ENCODE assay signal across 22 cellular contexts in genomic region chr16:46914556-46915201, GRCh38. TPM values are rescaled to one million over a fixed set of nuclear protein-coding genes. Genes with fewer than 3 reads are reported as not detected.
A peak's percentile ranks its signal among the peaks of the same experiment; 100 is the strongest.
DNase-seq lines count a peak whose midpoint lies in the region; ATAC-seq, FAIRE-seq and TF ChIP-seq lines count a peak whose summit lies in the region.
"Had no signal": no experiment of that assay in that cellular context is flagged by ENCODE, and none has a peak within 500 bp of the region (broad histone marks: within the 10 kb centered on the region; RNA-seq: fewer than 3 reads in every experiment).

No MANE protein-coding gene starts in this region.

- H3K79me2 ChIP-seq in DOHH2 (ENCODE audit: control insufficient read depth, low read length) (peaks cover 8% of the 10 kb centered on the region; the same call in 1 of the 2 replicates), osteoblast (ENCODE audit: insufficient read depth, low read length) (no peaks in the 10 kb centered on the region)

- H3K4me3 ChIP-seq in DOHH2 (ENCODE audit: low read length), result peak overlapping the region; percentile 6; the same call in 1 of the 2 replicates
- H3K4me3 ChIP-seq in bronchial epithelial cell (ENCODE audit: low read depth, low read length), result no peak overlapping the region
- H3K4me3 ChIP-seq in osteoblast (ENCODE audit: insufficient read depth, low read length), result no peak overlapping the region
- no peak overlapping the region for H3K4me3 ChIP-seq in aorta (ENCODE audit: low read length in 2 of 2)
- H3K4me3 ChIP-seq: PC-9, SJSA1 had no signal

- DNase-seq in NCI-H1694 treated with DMSO at 0.1 percent for 48 hours (lab: John Stamatoyannopoulos, UW) (peak; percentile 85), bronchial epithelial cell (ENCODE audit: low read depth) (no peak), osteoblast (ENCODE audit: insufficient read length, low spot score, missing footprints) (peak; percentile 75), aorta (no peak), mesenteric fat pad (ENCODE audit: low spot score) (no peak)
- DNase-seq in T-helper 2 cell treated with Interferon-gamma antibody and Interleukin-4, amounts not matched to agents 5 μg/mL and 100 μg/mL, for 36 hours (ENCODE audit: low spot score), result no peak
- DNase-seq: Calu3; HCEC 1CT; Kasumi-1; NCI-H1105; NCI-H1436 treated with DMSO at 0.1 percent for 48 hours; NCI-H2029; NCI-H226; NCI-H510A; NCI-H748 treated with DMSO at 0.1 percent for 48 hours; NK-92 treated with Interleukin-12 subunit alpha and Interleukin-12 subunit beta, amount 100 ng/mL, for 24 hours; PC-9; Right ventricle myocardium superior; RPMI8226; T-helper 2 cell had no signal

- no peaks in the 10 kb centered on the region for H4K20me1 ChIP-seq in DOHH2 (ENCODE audit: control insufficient read depth, insufficient read depth, low read depth, low read length)
- H4K20me1 ChIP-seq in osteoblast (ENCODE audit: insufficient read depth, low read length), result no peaks in the 10 kb centered on the region

- intact Hi-C loops in aorta (cut with DNase I), result no loop called here

- H3K27ac Mint-ChIP-seq in T-helper 2 cell treated with Interferon-gamma antibody and Interleukin-4, amounts not matched to agents 5 μg/mL and 100 μg/mL, for 36 hours, result no peak overlapping the region

- no peak for ATAC-seq in aorta (ENCODE audit: low FRiP score)

- H3K4me1 ChIP-seq in DOHH2 (ENCODE audit: control insufficient read depth, low read length), result peaks cover 100% of the 10 kb centered on the region
- H3K4me1 ChIP-seq in osteoblast (ENCODE audit: insufficient read depth, low read length), result no peaks in the 10 kb centered on the region
- no peaks in the 10 kb centered on the region for H3K4me1 ChIP-seq in aorta (ENCODE audit: control insufficient read depth in 1 of 2, insufficient read depth in 2 of 2, low read length in 2 of 2)
- H3K4me1 ChIP-seq: SJSA1 had no signal

- H2AFZ ChIP-seq in osteoblast (ENCODE audit: low read length), result no peak overlapping the region
- H2AFZ ChIP-seq: PC-9 had no signal

- no peaks in the 10 kb centered on the region for H3K9me2 ChIP-seq in DOHH2 (replicated peaks; ENCODE audit: control insufficient read depth, low read length)

- H3K4me1 Mint-ChIP-seq in T-helper 2 cell treated with Interferon-gamma antibody and Interleukin-4, amounts not matched to agents 5 μg/mL and 100 μg/mL, for 36 hours (ENCODE audit: low read depth), result peaks cover 2% of the 10 kb centered on the region

- peaks cover 28% of the 10 kb centered on the region for H3F3A ChIP-seq in DOHH2 (ENCODE audit: control insufficient read depth, insufficient read depth)

- 89 to 95% methylated on average over 11 of the region's 11 CpGs for WGBS in aorta, 2 donors

- H3K27me3 ChIP-seq in DOHH2 (ENCODE audit: control insufficient read depth, low read length), result no peaks in the 10 kb centered on the region
- no peaks in the 10 kb centered on the region for H3K27me3 ChIP-seq in bronchial epithelial cell (ENCODE audit: control insufficient read depth, insufficient read depth, low read length)
- H3K27me3 ChIP-seq in osteoblast (ENCODE audit: insufficient read depth, low read length), result no peaks in the 10 kb centered on the region
- H3K27me3 ChIP-seq in aorta (ENCODE audit: control insufficient read depth in 1 of 2, insufficient read depth in 2 of 2, low read length in 1 of 2), result no peaks in the 10 kb centered on the region
- H3K27me3 ChIP-seq: SJSA1 had no signal

- H3K4me2 ChIP-seq in DOHH2 (ENCODE audit: low read length) (peak overlapping the region; percentile 89), osteoblast (ENCODE audit: insufficient read depth, low read length) (no peak overlapping the region)
- H3K4me2 ChIP-seq: PC-9 had no signal

- no peak overlapping the region for H3K4me3 Mint-ChIP-seq in T-helper 2 cell treated with Interferon-gamma antibody and Interleukin-4, amounts not matched to agents 5 μg/mL and 100 μg/mL, for 36 hours

- H3K9me3 ChIP-seq in DOHH2 (ENCODE audit: control insufficient read depth, insufficient read depth, low read length) (no peaks in the 10 kb centered on the region), osteoblast (ENCODE audit: low read depth, low read length) (no peaks in the 10 kb centered on the region), aorta (ENCODE audit: control insufficient read depth, low read length) (no peaks in the 10 kb centered on the region)
- H3K9me3 ChIP-seq: SJSA1 had no signal

- H3K9me3 Mint-ChIP-seq in T-helper 2 cell treated with Interferon-gamma antibody and Interleukin-4, amounts not matched to agents 5 μg/mL and 100 μg/mL, for 36 hours, result no peaks in the 10 kb centered on the region

- H3K27ac ChIP-seq in DOHH2 (ENCODE audit: low read depth, low read length), result peak overlapping the region; percentile 94
- H3K27ac ChIP-seq in osteoblast (ENCODE audit: low read depth, low read length), result no peak overlapping the region
- no peak overlapping the region for H3K27ac ChIP-seq in aorta (ENCODE audit: low read depth in 1 of 2, low read length in 2 of 2)
- H3K27ac ChIP-seq: PC-9, SJSA1 had no signal

- H3K36me3 Mint-ChIP-seq in T-helper 2 cell treated with Interferon-gamma antibody and Interleukin-4, amounts not matched to agents 5 μg/mL and 100 μg/mL, for 36 hours (ENCODE audit: low read depth), result peaks cover 6% of the 10 kb centered on the region

- H3K36me3 ChIP-seq in DOHH2 (ENCODE audit: control insufficient read depth, low read length) (peaks cover 19% of the 10 kb centered on the region), bronchial epithelial cell (ENCODE audit: control insufficient read depth, insufficient read depth, low read length) (peaks cover 48% of the 10 kb centered on the region), osteoblast (ENCODE audit: insufficient read depth, low read length) (peaks cover 39% of the 10 kb centered on the region), aorta (ENCODE audit: control insufficient read depth in 1 of 2, insufficient read depth in 2 of 2, low read length in 1 of 2) (no peaks in the 10 kb centered on the region)

- no peaks in the 10 kb centered on the region for H3K27me3 Mint-ChIP-seq in T-helper 2 cell treated with Interferon-gamma antibody and Interleukin-4, amounts not matched to agents 5 μg/mL and 100 μg/mL, for 36 hours (ENCODE audit: low read depth)

- FAIRE-seq in bronchial epithelial cell (lab: Jason Lieb, UNC), result peak; percentile 13

- TF ChIP-seq CTCF in DOHH2 (IDR thresholded peaks at IDR 0.05; ENCODE audit: low read depth, low read length, poor library complexity, severe bottlenecking), result no peak
- no peak for TF ChIP-seq CTCF in bronchial epithelial cell (IDR thresholded peaks at IDR 0.05; ENCODE audit: insufficient read depth, low read length, severe bottlenecking)
- TF ChIP-seq CTCF in osteoblast (IDR thresholded peaks at IDR 0.05; ENCODE audit: extremely low read depth, low read depth, low read length), result no peak

RNA-seq across cellular contexts. Expression of gene GPT2, which starts 30.5 kb away (rescaled TPM):
- total RNA-seq in bronchial epithelial cell (41.3 and 48.0 TPM in 2 replicates), osteoblast (15.3 and 15.6 TPM in 2 replicates), aorta (1 to 10 TPM; 1.8 to 5.1 TPM), mesenteric fat pad (53.5 TPM)
- 1 to 10 TPM; 1.3 to 2.3 TPM for polyA plus RNA-seq in aorta

RNA-seq across cellular contexts. Expression of gene DNAJA2, which starts 58.8 kb away (rescaled TPM):
- total RNA-seq in bronchial epithelial cell (92.0 and 112 TPM in 2 replicates), osteoblast (83.2 and 87.8 TPM in 2 replicates), aorta (10 to 100 TPM; 45.4 to 45.5 TPM), mesenteric fat pad (54.9 TPM)
- polyA plus RNA-seq in aorta, result 10 to 100 TPM; 30.2 to 36.8 TPM

Comparison
In these comparisons a context has a peak if more than half of its experiments do, and no peak if none do; other contexts are left out.
1. DNase-seq: peak in NCI-H1694 treated with DMSO at 0.1 percent for 48 hours (single experiment) and osteoblast (single experiment); none in bronchial epithelial cell (single experiment), T-helper 2 cell treated with Interferon-gamma antibody and Interleukin-4, amounts not matched to agents 5 μg/mL and 100 μg/mL, for 36 hours (single experiment), aorta (0 of 2) and mesenteric fat pad (single experiment).